In genomic region chr5:151461312-151461711, GRCh38 we compare ENCODE assay signal across 13 cellular contexts. TPM values are rescaled to one million over a fixed set of nuclear protein-coding genes. Genes with fewer than 3 reads are reported as not detected.
DNase-seq lines count a peak whose midpoint lies in the region; ATAC-seq, FAIRE-seq and TF ChIP-seq lines count a peak whose summit lies in the region.
"Had no signal": no experiment of that assay in that cellular context is flagged by ENCODE, and none has a peak within 500 bp of the region (broad histone marks: within the 10 kb centered on the region; RNA-seq: fewer than 3 reads in every experiment).

No MANE protein-coding gene starts in this region.

- 78 to 93% (median 92%) methylated on average over 3 of the region's 3 CpGs for WGBS in heart left ventricle, 4 donors

- peak; percentile 21 for DNase-seq in GM10266 (ENCODE audit: extremely low spot score)
- peak; percentile 20 for DNase-seq in GM19239 (ENCODE audit: insufficient read length, low spot score)
- DNase-seq in heart left ventricle: no peak
- DNase-seq in caudate nucleus (lab: John Stamatoyannopoulos, UW): no peak
- no peak for DNase-seq in left ventricle myocardium superior
- DNase-seq in dorsolateral prefrontal cortex: no peak
- DNase-seq: activated effector memory CD4-positive, alpha-beta T cell treated with Interleukin-2 at 50 U/mL for 16 hours; naive thymus-derived CD8-positive, alpha-beta T cell; NCI-H226 had no signal

- H3K4me3 ChIP-seq in heart left ventricle: no peak overlapping the region
- no peak overlapping the region for H3K4me3 ChIP-seq in dorsolateral prefrontal cortex
- H3K4me3 ChIP-seq: vagina had no signal

- no peak for TF ChIP-seq CTCF in GM10266 (IDR thresholded peaks at IDR 0.05; ENCODE audit: control insufficient read depth, insufficient read depth, low read depth, missing control alignments)
- no peak for TF ChIP-seq CTCF in heart left ventricle (IDR thresholded peaks at IDR 0.05)
- no peak for TF ChIP-seq CTCF in dorsolateral prefrontal cortex (IDR thresholded peaks at IDR 0.05 in 54 of 56, conservative IDR thresholded peaks at IDR 0.05 in 2 of 56; ENCODE audit: low read depth in 1 of 56, partially characterized antibody in 56 of 56)

- FAIRE-seq in GM19239 (lab: Jason Lieb, UNC): peak; percentile 76
- FAIRE-seq: islet of Langerhans had no signal

- no peak for TF ChIP-seq POLR2A in heart left ventricle (IDR thresholded peaks at IDR 0.05)

- peaks cover 0 to 3% (median 0%) of the 10 kb centered on the region in 12 donors for H3K4me1 ChIP-seq in heart left ventricle

- peaks cover 0 to 65% (median 20%) of the 10 kb centered on the region in 9 donors for H3K36me3 ChIP-seq in heart left ventricle

- H3K27ac ChIP-seq in heart left ventricle: no peak overlapping the region
- no peak overlapping the region for H3K27ac ChIP-seq in caudate nucleus (ENCODE audit: low read depth, low read length)
- H3K27ac ChIP-seq in dorsolateral prefrontal cortex: no peak overlapping the region
- H3K27ac ChIP-seq: vagina had no signal

- H3K27me3 ChIP-seq in heart left ventricle (no peaks in the 10 kb centered on the region), dorsolateral prefrontal cortex (no peaks in the 10 kb centered on the region)
- H3K27me3 ChIP-seq: vagina had no signal

- H3K9me3 ChIP-seq in heart left ventricle: no peaks in the 10 kb centered on the region
- H3K9me3 ChIP-seq: vagina had no signal

- peak; percentile 94 for ATAC-seq in HG02571 (IDR thresholded peaks at IDR 0.05; ENCODE audit: unreplicated experiment)
- peak; percentile 94 for ATAC-seq in HG03280 (IDR thresholded peaks at IDR 0.05; ENCODE audit: unreplicated experiment)
- ATAC-seq in heart left ventricle: no peak
- ATAC-seq in left ventricle myocardium superior: no peak
- ATAC-seq: naive thymus-derived CD8-positive, alpha-beta T cell had no signal

- intact Hi-C loops in heart left ventricle (cut with DNase I): no loop called here
- intact Hi-C loops in left ventricle myocardium superior (cut with micrococcal nuclease): no loop called here
- intact Hi-C loops in dorsolateral prefrontal cortex (cut with DNase I): no loop called here

RNA-seq across cellular contexts. Expression of gene SLC36A1, which starts 13.9 kb away (rescaled TPM):
- total RNA-seq in heart left ventricle (10 to 100 TPM in 1 of 9 donors, 1 to 10 TPM in 8; 1.7 to 18.8 (median 2.8) TPM), left ventricle myocardium superior (4.1 TPM), dorsolateral prefrontal cortex (10 to 100 TPM; 18.6 to 85.7 (median 43.3) TPM)
- polyA plus RNA-seq in heart left ventricle: 1 to 10 TPM; 1.2 to 2.8 TPM

Comparison
In these comparisons a context has a peak if more than half of its experiments do, and no peak if none do; other contexts are left out.
1. DNase-seq: peak in GM10266 (single experiment) and GM19239 (single experiment); none in heart left ventricle (0 of 5), caudate nucleus (0 of 61), left ventricle myocardium superior (single experiment) and dorsolateral prefrontal cortex (0 of 10).
2. ATAC-seq: peak in HG02571 (single experiment) and HG03280 (single experiment); none in heart left ventricle (0 of 4) and left ventricle myocardium superior (single experiment).